In the genomic region with DNA sequence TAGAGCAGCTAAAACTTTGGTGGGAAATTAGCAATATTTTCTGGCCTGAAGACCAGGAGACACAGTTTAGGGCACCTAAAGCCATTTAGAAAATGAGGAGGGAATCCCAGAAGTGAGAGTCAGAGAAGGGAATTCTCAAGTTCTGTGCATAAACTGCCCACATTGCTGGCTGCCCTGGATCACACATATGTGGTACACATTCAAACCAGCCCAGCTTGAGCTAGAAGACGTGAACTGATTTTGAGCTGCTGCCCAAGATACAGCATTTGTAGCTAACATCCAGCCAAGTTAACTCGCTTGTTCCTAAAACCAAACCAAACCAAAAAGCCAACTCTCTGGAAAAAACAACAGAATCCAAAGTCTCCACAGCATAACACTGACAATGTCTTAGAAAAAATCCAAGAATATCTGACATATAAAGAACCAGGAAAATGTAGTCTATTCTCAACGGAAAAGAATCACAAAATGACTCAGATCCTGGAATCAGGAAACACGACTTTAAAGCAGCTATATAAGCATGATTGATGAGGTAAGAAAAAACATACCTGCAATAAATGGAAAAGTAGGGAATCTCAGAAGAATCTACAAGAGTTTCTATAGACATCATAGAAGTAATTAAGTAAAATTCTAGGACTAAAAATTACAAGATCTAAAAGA, we compare ENCODE assay signal across 30 cellular contexts. TPM values are rescaled to one million over a fixed set of nuclear protein-coding genes. Genes with fewer than 3 reads are reported as not detected.
DNase-seq lines count a peak whose midpoint lies in the region; ATAC-seq, FAIRE-seq and TF ChIP-seq lines count a peak whose summit lies in the region.
"Had no signal": no experiment of that assay in that cellular context is flagged by ENCODE, and none has a peak within 500 bp of the region (broad histone marks: within the 10 kb centered on the region; RNA-seq: fewer than 3 reads in every experiment).

No MANE protein-coding gene starts in this region.

- H3K27ac ChIP-seq in IMR-90 (ENCODE audit: insufficient read depth, low read length) (peak overlapping the region; percentile 80), H1 (ENCODE audit: low read depth, low read length) (no peak overlapping the region), foreskin keratinocyte (no peak overlapping the region), upper lobe of right lung (no peak overlapping the region)
- H3K27ac ChIP-seq: brain microvascular endothelial cell, dorsolateral prefrontal cortex, heart left ventricle, ovary, transverse colon had no signal

- H3K4me1 ChIP-seq in IMR-90 (ENCODE audit: control insufficient read depth, insufficient read depth, low read length) (peaks cover 12% of the 10 kb centered on the region), H1 (replicated peaks in 1 of 4; ENCODE audit: control insufficient read depth in 3 of 4, insufficient read depth in 4 of 4, low read length in 3 of 4) (no peaks in the 10 kb centered on the region), foreskin keratinocyte (peaks cover 16% of the 10 kb centered on the region), upper lobe of right lung (peaks cover 4% of the 10 kb centered on the region)
- H3K4me1 ChIP-seq: HAP-1, heart left ventricle, transverse colon had no signal

- H2BK5ac ChIP-seq in IMR-90 (ENCODE audit: low read depth, low read length, poor library complexity, severe bottlenecking) (peak overlapping the region; percentile 83), H1 (ENCODE audit: low read depth, low read length) (no peak overlapping the region)

- H3K4me3 Mint-ChIP-seq in Calu3 (ENCODE audit: low read depth, unreplicated experiment), result no peak overlapping the region
- H3K4me3 Mint-ChIP-seq: activated CD4-positive, alpha-beta memory T cell treated with anti-CD3 and anti-CD28 coated beads, Interleukin-2, amount 10 ng/mL, durations not matched to agents 7 days and 5 days; activated T-helper 1 cell treated with anti-CD3 and anti-CD28 coated beads, Interleukin-12 subunit alpha, Interleukin-12 subunit beta, Interleukin-2, Interleukin-4 antibody, amounts not matched to agents 30 ng/mL and 10 ng/mL and 1 ng/mL, durations not matched to agents 14 hours and 24 hours and 36 hours; CD8-positive, alpha-beta memory T cell; IgD-negative memory B cell; nephron; stimulated activated memory B cell treated with anti-CD40 and anti-IgM and Interleukin-4, amounts not matched to agents 10 μg/mL and 1 μg/mL and 100 μg/mL, for 72 hours; T-helper 2 cell treated with Interferon-gamma antibody and Interleukin-4, amounts not matched to agents 5 μg/mL and 100 μg/mL, for 36 hours had no signal

- ATAC-seq in IMR-90 (ENCODE audit: low read depth) (no peak), foreskin keratinocyte (peak; percentile 35), GM21576 (IDR thresholded peaks at IDR 0.05; ENCODE audit: unreplicated experiment) (no peak), upper lobe of right lung (no peak)
- ATAC-seq: GM12878; heart left ventricle; stimulated activated memory B cell treated with anti-CD40 and anti-IgM and Interleukin-4, amounts not matched to agents 10 μg/mL and 1 μg/mL and 100 μg/mL, for 72 hours had no signal

- dilution Hi-C loops in IMR-90 (cut with HindIII; ENCODE audit: low sequenced_read_pairs, unreplicated experiment), result no loop called here

- peaks cover 25% of the 10 kb centered on the region for H3K4me1 Mint-ChIP-seq in Calu3 (ENCODE audit: low read depth, unreplicated experiment)
- H3K4me1 Mint-ChIP-seq: CD8-positive, alpha-beta memory T cell; IgD-negative memory B cell; nephron; stimulated activated memory B cell treated with anti-CD40 and anti-IgM and Interleukin-4, amounts not matched to agents 10 μg/mL and 1 μg/mL and 100 μg/mL, for 72 hours had no signal

- peak overlapping the region; percentile 97 for H3K18ac ChIP-seq in IMR-90 (ENCODE audit: low read depth, low read length)
- H3K18ac ChIP-seq in H1 (ENCODE audit: extremely low read depth, low read length), result no peak overlapping the region

- H3K4ac ChIP-seq in IMR-90 (ENCODE audit: low read depth, low read length) (peak overlapping the region; percentile 76), H1 (replicated peaks; ENCODE audit: insufficient read length, low read depth, low read length) (no peak overlapping the region)

- FAIRE-seq in H1 (lab: Jason Lieb, UNC), result no peak
- FAIRE-seq: GM12878 had no signal

- no peaks in the 10 kb centered on the region for H3K27me3 Mint-ChIP-seq in Calu3 (ENCODE audit: unreplicated experiment)

- no peak for TF ChIP-seq EP300 in H1 (IDR thresholded peaks at IDR 0.05; ENCODE audit: borderline replicate concordance in 1 of 2, low read depth in 2 of 2, low read length in 2 of 2)

- CTCF ChIA-PET in Calu3 (lab: Charles Lee), result no interaction called here
- CTCF ChIA-PET in IMR-90 (lab: Yijun Ruan, JAX), result interaction anchor here (1.3 to 1.4 kb wide), 2 partner anchors 8 to 13 kb away, joined by 4 read pairs; no protein-coding TSS in a partner anchor
- CTCF ChIA-PET in H1 (lab: Charles Lee; ENCODE audit: partially characterized antibody), result interaction anchor here (0.6 to 1.5 kb wide), 4 partner anchors 9 to 42 kb away, joined by 3 to 4 read pairs (median 4); no protein-coding TSS in a partner anchor

- in situ Hi-C loops in IMR-90 (cut with MboI; ENCODE audit: low sequenced_read_pairs), result no loop called here

- no peaks in the 10 kb centered on the region for H3K79me2 ChIP-seq in H1 (ENCODE audit: control insufficient read depth in 1 of 2, insufficient read depth in 2 of 2, low read length in 2 of 2)

- H2AK9ac ChIP-seq in IMR-90 (replicated peaks; ENCODE audit: low read depth, low read length, poor library complexity), result no peak overlapping the region

- intact Hi-C loops in Calu3 (cut with micrococcal nuclease; ENCODE audit: unreplicated experiment), result no loop called here
- intact Hi-C loops in IMR-90 (cut with micrococcal nuclease), result no loop called here
- intact Hi-C loops in upper lobe of right lung (cut with DNase I), result no loop called here

- TF ChIP-seq CTCF in Calu3 (IDR thresholded peaks at IDR 0.05; ENCODE audit: unreplicated experiment), result no peak
- TF ChIP-seq CTCF in IMR-90 (conservative IDR thresholded peaks at IDR 0.05; ENCODE audit: low read depth, low read length), result no peak
- TF ChIP-seq CTCF in H1 (IDR thresholded peaks at IDR 0.05; ENCODE audit: control extremely low read depth in 1 of 3, insufficient read depth in 1 of 3, low read depth in 1 of 3, low read length in 3 of 3), result no peak
- TF ChIP-seq CTCF in foreskin keratinocyte (conservative IDR thresholded peaks at IDR 0.05), result no peak
- no peak for TF ChIP-seq CTCF in upper lobe of right lung (IDR thresholded peaks at IDR 0.05)

- DNase-seq in Calu3, result no peak
- peak; percentile 35 for DNase-seq in IMR-90
- no peak for DNase-seq in H1 (ENCODE audit: low read depth in 1 of 2, low spot score in 2 of 2)
- DNase-seq in foreskin keratinocyte, result peak in 1 of 2 donors; percentile 61
- DNase-seq in foreskin melanocyte, result no peak
- no peak for DNase-seq in stimulated activated CD4-positive, alpha-beta T cell treated with anti-CD3 and anti-CD28 coated beads, Interleukin-4, amount 100 ng/mL, for 1 hour
- DNase-seq in upper lobe of right lung, result no peak
- DNase-seq: activated CD4-positive, alpha-beta memory T cell treated with anti-CD3 and anti-CD28 coated beads, Interleukin-2, amount 10 ng/mL, durations not matched to agents 7 days and 5 days; activated CD8-positive, alpha-beta memory T cell treated with anti-CD3 and anti-CD28 coated beads, Interleukin-2, amount 50 U/mL, for 4 hours; activated naive CD4-positive, alpha-beta T cell treated with anti-CD3 and anti-CD28 coated beads, Interleukin-2, amount 50 U/mL, for 16 hours; amniotic stem cell; brain microvascular endothelial cell; CD8-positive, alpha-beta memory T cell; dorsolateral prefrontal cortex; heart left ventricle; NCI-H1105 treated with DMSO at 0.1 percent for 48 hours; NCI-H2029; NCI-H524 treated with DMSO at 0.1 percent for 48 hours; ovary; Right ventricle myocardium superior; stimulated activated CD4-positive, alpha-beta T cell treated with anti-CD3 and anti-CD28 coated beads, Interleukin-15, amount 100 ng/mL, for 24 hours; transverse colon had no signal

- 0 out of 2 replicates have a peak, but pooled peaks cover 6% of the 10 kb centered on the region for H3K9me1 ChIP-seq in IMR-90 (ENCODE audit: insufficient read depth, low read length)

- peak overlapping the region; percentile 72; the same call in 2 of the 3 replicates for H2BK15ac ChIP-seq in IMR-90 (ENCODE audit: low read depth, low read length)
- no peak overlapping the region for H2BK15ac ChIP-seq in H1 (ENCODE audit: low read length)

- peak overlapping the region; percentile 89 for H3K27ac Mint-ChIP-seq in Calu3 (ENCODE audit: unreplicated experiment)
- H3K27ac Mint-ChIP-seq: activated CD4-positive, alpha-beta memory T cell treated with anti-CD3 and anti-CD28 coated beads, Interleukin-2, amount 10 ng/mL, durations not matched to agents 7 days and 5 days; activated T-helper 1 cell treated with anti-CD3 and anti-CD28 coated beads, Interleukin-12 subunit alpha, Interleukin-12 subunit beta, Interleukin-2, Interleukin-4 antibody, amounts not matched to agents 30 ng/mL and 10 ng/mL and 1 ng/mL, durations not matched to agents 14 hours and 24 hours and 36 hours; CD8-positive, alpha-beta memory T cell; IgD-negative memory B cell; nephron; stimulated activated memory B cell treated with anti-CD40 and anti-IgM and Interleukin-4, amounts not matched to agents 10 μg/mL and 1 μg/mL and 100 μg/mL, for 72 hours; T-helper 2 cell treated with Interferon-gamma antibody and Interleukin-4, amounts not matched to agents 5 μg/mL and 100 μg/mL, for 36 hours had no signal

- peaks cover 3% of the 10 kb centered on the region for H3K9me3 Mint-ChIP-seq in Calu3 (ENCODE audit: low read depth, unreplicated experiment)
- H3K9me3 Mint-ChIP-seq: activated CD4-positive, alpha-beta memory T cell treated with anti-CD3 and anti-CD28 coated beads, Interleukin-2, amount 10 ng/mL, durations not matched to agents 7 days and 5 days; activated T-helper 1 cell treated with anti-CD3 and anti-CD28 coated beads, Interleukin-12 subunit alpha, Interleukin-12 subunit beta, Interleukin-2, Interleukin-4 antibody, amounts not matched to agents 30 ng/mL and 10 ng/mL and 1 ng/mL, durations not matched to agents 14 hours and 24 hours and 36 hours; T-helper 2 cell treated with Interferon-gamma antibody and Interleukin-4, amounts not matched to agents 5 μg/mL and 100 μg/mL, for 36 hours had no signal

- H4K20me1 ChIP-seq in IMR-90 (ENCODE audit: insufficient read depth, low read length), result no peaks in the 10 kb centered on the region
- H4K20me1 ChIP-seq in H1 (replicated peaks in 1 of 2; ENCODE audit: control insufficient read depth in 1 of 2, insufficient read depth in 2 of 2, low read length in 2 of 2), result no peaks in the 10 kb centered on the region

- H3K9ac ChIP-seq in IMR-90 (ENCODE audit: low read depth, low read length), result peak overlapping the region; percentile 4; the same call in 1 of the 2 replicates
- H3K9ac ChIP-seq in H1 (replicated peaks in 1 of 4; ENCODE audit: extremely low read depth in 1 of 4, low read depth in 3 of 4, low read length in 3 of 4), result no peak overlapping the region

- H3K56ac ChIP-seq in IMR-90 (ENCODE audit: extremely low read depth, insufficient read depth, low read length) (peak overlapping the region; percentile 62), H1 (replicated peaks; ENCODE audit: insufficient read length, low read depth, low read length) (no peak overlapping the region)

- BruUV-seq in Calu3 (replicated peaks; lab: Mats Ljungman, UMichigan) (no TSS peak), IMR-90 (replicated peaks; lab: Mats Ljungman, UMichigan) (no TSS peak)

- H2BK20ac ChIP-seq in IMR-90 (ENCODE audit: low read depth, low read length), result peak overlapping the region; percentile 67
- H2BK20ac ChIP-seq in H1 (ENCODE audit: low read length), result no peak overlapping the region

- H4K5ac ChIP-seq in IMR-90 (ENCODE audit: low read depth, low read length), result peak overlapping the region; percentile 93
- H4K5ac ChIP-seq in H1 (ENCODE audit: insufficient read length, low read depth, low read length), result no peak overlapping the region

- H2AFZ ChIP-seq in IMR-90 (replicated peaks; ENCODE audit: low read length, poor library complexity), result peak overlapping the region; percentile 75
- H2AFZ ChIP-seq in H1 (ENCODE audit: low read length), result 0 out of 2 replicates have a peak overlapping the region, but pooled peaks have one; percentile 65

- H3K23ac ChIP-seq in IMR-90 (ENCODE audit: low read depth, low read length), result 0 out of 2 replicates have a peak overlapping the region, but pooled peaks have one; percentile 64
- no peak overlapping the region for H3K23ac ChIP-seq in H1 (ENCODE audit: insufficient read length)

- H3K9me3 ChIP-seq in IMR-90 (ENCODE audit: control insufficient read depth, insufficient read depth, low read length) (peaks cover 3% of the 10 kb centered on the region), H1 (ENCODE audit: insufficient read depth in 2 of 2, low read depth in 1 of 2, low read length in 1 of 2) (no peaks in the 10 kb centered on the region), upper lobe of right lung (no peaks in the 10 kb centered on the region)
- H3K9me3 ChIP-seq: HAP-1, ovary, transverse colon had no signal

- POLR2A ChIA-PET in IMR-90 (lab: Charles Lee; ENCODE audit: unreplicated experiment), result no interaction called here
- POLR2A ChIA-PET in H1 (lab: Charles Lee; ENCODE audit: partially characterized antibody), result no interaction called here

- H3K23me2 ChIP-seq in H1 (ENCODE audit: low read depth, low read length), result no peaks in the 10 kb centered on the region

- H3K79me1 ChIP-seq in IMR-90 (ENCODE audit: low read depth in 1 of 2, low read length in 2 of 2) (no peaks in the 10 kb centered on the region), H1 (ENCODE audit: low read depth, low read length) (no peaks in the 10 kb centered on the region)

- peak overlapping the region; percentile 11 to 69; a peak in 3 of 4 replicates for H4K8ac ChIP-seq in IMR-90 (ENCODE audit: low read depth in 2 of 2, low read length in 2 of 2)
- peak overlapping the region; percentile 28; the same call in 1 of the 2 replicates for H4K8ac ChIP-seq in H1 (ENCODE audit: extremely low read depth, insufficient read depth, low read length)

- H2AK5ac ChIP-seq in IMR-90 (ENCODE audit: low read depth, low read length) (peak overlapping the region; percentile 31; the same call in 1 of the 2 replicates), H1 (ENCODE audit: low read depth, low read length) (no peak overlapping the region)

- no peaks in the 10 kb centered on the region for H3K36me3 ChIP-seq in IMR-90 (ENCODE audit: control insufficient read depth, insufficient read depth, low read length)
- no peaks in the 10 kb centered on the region for H3K36me3 ChIP-seq in H1 (ENCODE audit: control insufficient read depth in 2 of 4, insufficient read depth in 4 of 4, low read length in 3 of 4)
- no peaks in the 10 kb centered on the region for H3K36me3 ChIP-seq in upper lobe of right lung
- H3K36me3 ChIP-seq: brain microvascular endothelial cell, HAP-1, heart left ventricle, ovary, transverse colon had no signal

- H3K4me3 ChIP-seq in IMR-90 (ENCODE audit: insufficient read depth, low read depth, low read length) (no peak overlapping the region), H1 (ENCODE audit: extremely low read depth in 1 of 4, insufficient read depth in 2 of 4, low read depth in 3 of 4, low read length in 4 of 4) (no peak overlapping the region), upper lobe of right lung (no peak overlapping the region)
- H3K4me3 ChIP-seq: dorsolateral prefrontal cortex, GM12878, HAP-1, heart left ventricle, ovary, transverse colon had no signal

- H4K91ac ChIP-seq in IMR-90 (ENCODE audit: insufficient read depth, low read depth, low read length) (peak overlapping the region; percentile 35), H1 (replicated peaks; ENCODE audit: insufficient read length, low read length) (no peak overlapping the region)

- H3K14ac ChIP-seq in IMR-90 (replicated peaks; ENCODE audit: low read depth, low read length) (peak overlapping the region; percentile 75), H1 (ENCODE audit: insufficient read length) (no peak overlapping the region)

- TF ChIP-seq RAD21 in IMR-90 (IDR thresholded peaks at IDR 0.05; ENCODE audit: low read length) (no peak), H1 (IDR thresholded peaks at IDR 0.05 in 1 of 2, conservative IDR thresholded peaks at IDR 0.05 in 1 of 2; ENCODE audit: low read depth in 2 of 2, low read length in 2 of 2) (no peak)

- no peak overlapping the region for H2BK12ac ChIP-seq in H1 (ENCODE audit: low read depth, low read length)

- H3K4me2 ChIP-seq in IMR-90 (ENCODE audit: low read depth, low read length) (no peak overlapping the region), H1 (ENCODE audit: insufficient read depth in 1 of 2, low read depth in 2 of 2, low read length in 2 of 2) (no peak overlapping the region)

- peak overlapping the region; percentile 78 for H2BK120ac ChIP-seq in IMR-90 (ENCODE audit: low read depth, low read length)
- H2BK120ac ChIP-seq in H1 (replicated peaks; ENCODE audit: low read depth, low read length), result no peak overlapping the region

- no CpG with 5 or more reads among the region's 4 CpGs for WGBS in IMR-90 (ENCODE audit: extremely low coverage in 2 of 2, insufficient read length in 1 of 2), 2 experiments
- 89% methylated on average over 4 of the region's 4 CpGs; no CpG with 5 or more reads in 1 of the 2 experiments for WGBS in H1 (ENCODE audit: extremely low coverage in 1 of 2, insufficient coverage in 1 of 2, insufficient read length in 1 of 2, insufficient replicate concordance in 2 of 2, low coverage in 1 of 2, low lambda C conversion rate in 2 of 2, missing lambda C conversion rate in 1 of 2), 2 experiments

- H3K36me3 Mint-ChIP-seq in Calu3 (ENCODE audit: insufficient read depth, unreplicated experiment), result no peaks in the 10 kb centered on the region
- H3K36me3 Mint-ChIP-seq: IgD-negative memory B cell; stimulated activated memory B cell treated with anti-CD40 and anti-IgM and Interleukin-4, amounts not matched to agents 10 μg/mL and 1 μg/mL and 100 μg/mL, for 72 hours had no signal

- no peak for TF ChIP-seq POLR2A in IMR-90 (IDR thresholded peaks at IDR 0.05; ENCODE audit: low read depth, low read length)
- TF ChIP-seq POLR2A in H1 (IDR thresholded peaks at IDR 0.05; ENCODE audit: control extremely low read depth in 1 of 2, low read depth in 2 of 2, low read length in 2 of 2), result no peak

- H3K27me3 ChIP-seq in IMR-90 (ENCODE audit: control insufficient read depth, insufficient read depth, low read length) (no peaks in the 10 kb centered on the region), H1 (replicated peaks in 1 of 4; ENCODE audit: control insufficient read depth in 3 of 4, extremely low read depth in 1 of 4, insufficient read depth in 3 of 4, low read length in 3 of 4) (no peaks in the 10 kb centered on the region; a peak in 2 of 7 replicates), foreskin keratinocyte (no peaks in the 10 kb centered on the region), upper lobe of right lung (no peaks in the 10 kb centered on the region)
- H3K27me3 ChIP-seq: brain microvascular endothelial cell, dorsolateral prefrontal cortex, heart left ventricle, ovary, transverse colon had no signal

RNA-seq across cellular contexts. Expression of gene QSOX1, which starts 18.2 kb away (rescaled TPM):
- 462 and 505 TPM in 2 replicates for total RNA-seq in Calu3 (2022)
- 93.3 and 102 TPM in 2 replicates for total RNA-seq in IMR-90 (2012; rRNA removed)
- polyA plus RNA-seq in IMR-90 (2012; rRNA removed), result 765 and 791 TPM in 2 replicates
- polyA plus RNA-seq in IMR-90 (2012; cell fraction: cytosol; rRNA removed), result 1,392 and 1,573 TPM in 2 replicates
- polyA plus RNA-seq in IMR-90 (2012; cell fraction: nucleus; rRNA removed; ENCODE audit: low replicate concordance), result 755 and 1,109 TPM in 2 replicates
- total RNA-seq in H1 (2021; fragmentation: NEBNext Ultra II Directional; extraction: Animal tissue kit (Norgen Biotek cat#: 25700)), result 120 and 123 TPM in 2 replicates
- polyA plus RNA-seq in H1 (2011; rRNA removed), result 97.7 and 138 TPM in 2 replicates
- polyA plus RNA-seq in H1 (2011; cell fraction: cytosol; rRNA removed), result 101 TPM
- polyA plus RNA-seq in H1 (2011; cell fraction: nucleus; rRNA removed), result 141 TPM
- 63.7 to 113 TPM (median 105 TPM) in 4 replicates for polyA plus RNA-seq in H1 (2012, experiment 1 of 2)
- polyA plus RNA-seq in H1 (2012, experiment 2 of 2), result 94.8 TPM
- polyA plus RNA-seq in H1 (2013, experiment 1 of 2), result 126 TPM
- 114 TPM for polyA plus RNA-seq in H1 (2013, experiment 2 of 2)
- polyA minus RNA-seq in H1 (2011; rRNA and poly(A)+ RNA removed), result 49.7 and 53.7 TPM in 2 replicates
- polyA minus RNA-seq in H1 (2011; cell fraction: cytosol; rRNA and poly(A)+ RNA removed), result 40.4 TPM
- polyA minus RNA-seq in H1 (2011; cell fraction: nucleus; rRNA and poly(A)+ RNA removed), result 28.9 TPM
- 92.7 and 93.7 TPM in 2 replicates for total RNA-seq in foreskin keratinocyte
- 103 and 107 TPM in 2 replicates for polyA plus RNA-seq in foreskin keratinocyte
- total RNA-seq in upper lobe of right lung, result 275 TPM
